ENCODE assay signal across 1 cellular context in genomic region chr6:5059036-5059896, GRCh38.
TF ChIP-seq lines count a peak whose summit lies in the region.

No MANE protein-coding gene starts in this region.

TF ChIP-seq in HepG2, 621 proteins besides CTCF, POLR2A, EP300 and RAD21 (continued from another document and continues in another):
- no peak for TF ChIP-seq PLSCR1 (CRISPR knock-in tag; IDR thresholded peaks at IDR 0.05; ENCODE audit: borderline replicate concordance)
- TF ChIP-seq ELF3 (CRISPR knock-in tag; IDR thresholded peaks at IDR 0.05), result peak; percentile 96
- no peak for TF ChIP-seq ZNF639 (CRISPR knock-in tag; conservative IDR thresholded peaks at IDR 0.05)
- peak; percentile 84; the same call in 1 of the 2 replicates for TF ChIP-seq ZNF441 (CRISPR knock-in tag; IDR thresholded peaks at IDR 0.05; ENCODE audit: borderline replicate concordance)
- TF ChIP-seq GATAD2A (CRISPR knock-in tag; IDR thresholded peaks at IDR 0.05), result peak; percentile 95
- TF ChIP-seq ADNP (CRISPR knock-in tag; IDR thresholded peaks at IDR 0.05), result peak; percentile 22; the same call in 1 of the 2 replicates
- peak; percentile 37; the same call in 1 of the 2 replicates for TF ChIP-seq SP5 (CRISPR knock-in tag; IDR thresholded peaks at IDR 0.05; ENCODE audit: borderline replicate concordance, low read depth)
- peak; percentile 67; the same call in 1 of the 2 replicates for TF ChIP-seq NAIF1 (CRISPR knock-in tag; IDR thresholded peaks at IDR 0.05; ENCODE audit: borderline replicate concordance)
- TF ChIP-seq ZNF335 (CRISPR knock-in tag; IDR thresholded peaks at IDR 0.05), result peak; percentile 65; the same call in 1 of the 2 replicates
- peak; percentile 23 for TF ChIP-seq JARID2 (CRISPR knock-in tag; IDR thresholded peaks at IDR 0.05; ENCODE audit: insufficient replicate concordance)
- TF ChIP-seq GPBP1L1 (CRISPR knock-in tag; IDR thresholded peaks at IDR 0.05), result no peak
- TF ChIP-seq ZNF124 (CRISPR knock-in tag; IDR thresholded peaks at IDR 0.05), result peak; percentile 89; the same call in 1 of the 2 replicates
- no peak for TF ChIP-seq SSRP1 (CRISPR knock-in tag; IDR thresholded peaks at IDR 0.05)
- TF ChIP-seq ZFP1 (CRISPR knock-in tag; IDR thresholded peaks at IDR 0.05), result peak; percentile 77
- no peak for TF ChIP-seq PRDM4 (CRISPR knock-in tag; IDR thresholded peaks at IDR 0.05; ENCODE audit: borderline replicate concordance)
- TF ChIP-seq HIC2 (CRISPR knock-in tag; IDR thresholded peaks at IDR 0.05; ENCODE audit: low read depth), result peak; percentile 19; the same call in 1 of the 2 replicates
- TF ChIP-seq FOXA1 (IDR thresholded peaks at IDR 0.05), result peak; percentile 46; the same call in 1 of the 2 replicates
- TF ChIP-seq FOXA1 (CRISPR knock-in tag; IDR thresholded peaks at IDR 0.05), result peak; percentile 93
- TF ChIP-seq FUBP1 (CRISPR knock-in tag; IDR thresholded peaks at IDR 0.05; ENCODE audit: borderline replicate concordance), result peak; percentile 3; the same call in 1 of the 2 replicates
- TF ChIP-seq BORCS8-MEF2B (CRISPR knock-in tag; IDR thresholded peaks at IDR 0.05), result no peak
- peak; percentile 73; the same call in 1 of the 2 replicates for TF ChIP-seq MYC (CRISPR knock-in tag; IDR thresholded peaks at IDR 0.05; ENCODE audit: borderline replicate concordance)
- no peak for TF ChIP-seq MYNN (CRISPR knock-in tag; IDR thresholded peaks at IDR 0.05; ENCODE audit: low read depth)
- TF ChIP-seq HNF4A (CRISPR knock-in tag; IDR thresholded peaks at IDR 0.05), result peak; percentile 99
- TF ChIP-seq CHD4 (IDR thresholded peaks at IDR 0.05; ENCODE audit: borderline replicate concordance, low read length), result peak; percentile 88
- no peak; the same call in 1 of the 2 replicates for TF ChIP-seq ZNF800 (CRISPR knock-in tag; IDR thresholded peaks at IDR 0.05)
- peak; percentile 87 for TF ChIP-seq PITX1 (CRISPR knock-in tag; IDR thresholded peaks at IDR 0.05)
- peak; percentile 11; the same call in 1 of the 2 replicates for TF ChIP-seq FOXP1 (IDR thresholded peaks at IDR 0.05)
- peak; percentile 81 for TF ChIP-seq FOXP1 (CRISPR knock-in tag; IDR thresholded peaks at IDR 0.05)
- TF ChIP-seq FOXK2 (IDR thresholded peaks at IDR 0.05), result 0 out of 2 replicates have a peak, but pooled peaks have one; percentile 26
- peak; percentile 81 for TF ChIP-seq RCOR2 (CRISPR knock-in tag; IDR thresholded peaks at IDR 0.05)
- no peak for TF ChIP-seq ZBTB1 (CRISPR knock-in tag; IDR thresholded peaks at IDR 0.05; ENCODE audit: borderline replicate concordance)
- no peak for TF ChIP-seq ZFP82 (CRISPR knock-in tag; IDR thresholded peaks at IDR 0.05; ENCODE audit: borderline replicate concordance)
- TF ChIP-seq ZNF788 (CRISPR knock-in tag; IDR thresholded peaks at IDR 0.05; ENCODE audit: borderline replicate concordance), result peak; percentile 86; the same call in 1 of the 2 replicates
- TF ChIP-seq RFXAP (CRISPR knock-in tag; IDR thresholded peaks at IDR 0.05; ENCODE audit: borderline replicate concordance), result no peak; the same call in 1 of the 2 replicates
- TF ChIP-seq ZFP36L1 (CRISPR knock-in tag; IDR thresholded peaks at IDR 0.05), result 0 out of 2 replicates have a peak, but pooled peaks have one; percentile 41
- TF ChIP-seq PHF5A (CRISPR knock-in tag; IDR thresholded peaks at IDR 0.05; ENCODE audit: low read depth, unreplicated experiment), result peak; percentile 28
- no peak for TF ChIP-seq DMTF1 (CRISPR knock-in tag; IDR thresholded peaks at IDR 0.05)
- TF ChIP-seq TEAD3 (CRISPR knock-in tag; optimal IDR thresholded peaks at IDR 0.05; ENCODE audit: borderline replicate concordance), result peak; percentile 96
- TF ChIP-seq ZBTB4 (CRISPR knock-in tag; IDR thresholded peaks at IDR 0.05; ENCODE audit: borderline replicate concordance), result peak; percentile 70; the same call in 1 of the 2 replicates
- peak; percentile 61; the same call in 1 of the 2 replicates for TF ChIP-seq THRA (CRISPR knock-in tag; IDR thresholded peaks at IDR 0.05; ENCODE audit: borderline replicate concordance)
- 0 out of 2 replicates have a peak, but pooled peaks have one; percentile 83 for TF ChIP-seq ZNF713 (CRISPR knock-in tag; IDR thresholded peaks at IDR 0.05)
